Comparison of ENCODE assay signal across 17 cellular contexts in genomic region chr1:222892137-222892763, GRCh38.
A peak's percentile ranks its signal among the peaks of the same experiment; 100 is the strongest.
DNase-seq lines count a peak whose midpoint lies in the region; ATAC-seq and FAIRE-seq lines count a peak whose summit lies in the region.
"Had no signal": no experiment of that assay in that cellular context is flagged by ENCODE, and none has a peak within 500 bp of the region (broad histone marks: within the 10 kb centered on the region; RNA-seq: fewer than 3 reads in every experiment).

No MANE protein-coding gene starts in this region.

- no peak overlapping the region for H3K4me3 ChIP-seq in mesodermal cell (ENCODE audit: extremely low read depth, insufficient read depth, low read length, poor library complexity, severe bottlenecking)
- H3K4me3 ChIP-seq in SJCRH30: no peak overlapping the region
- H3K4me3 ChIP-seq: ascending aorta, gastroesophageal sphincter, transverse colon had no signal

- H3K9me3 ChIP-seq in mesodermal cell (ENCODE audit: control insufficient read depth, low read length) (no peaks in the 10 kb centered on the region), SJCRH30 (replicated peaks) (0 out of 2 replicates have a peak, but pooled peaks cover 3% of the 10 kb centered on the region)
- H3K9me3 ChIP-seq: ascending aorta, gastroesophageal sphincter, transverse colon had no signal

- H3K27ac ChIP-seq in mesodermal cell (ENCODE audit: low read depth, low read length, severe bottlenecking) (peak overlapping the region; percentile 43), SJCRH30 (no peak overlapping the region)
- H3K27ac ChIP-seq: ascending aorta, gastroesophageal sphincter, transverse colon, WERI-Rb-1 had no signal

- WGBS in mesodermal cell (ENCODE audit: insufficient coverage in 2 of 2), 2 experiments: 70 to 92% methylated on average over 2 of the region's 7 CpGs

- H3K4me1 ChIP-seq in mesodermal cell (ENCODE audit: control insufficient read depth, insufficient read depth, low read length, poor library complexity, severe bottlenecking) (peaks cover 9% of the 10 kb centered on the region), SJCRH30 (peaks cover 8% of the 10 kb centered on the region)

- H3K36me3 ChIP-seq in mesodermal cell (ENCODE audit: control insufficient read depth, insufficient read depth, low read length) (no peaks in the 10 kb centered on the region), SJCRH30 (no peaks in the 10 kb centered on the region; the same call in 1 of the 2 replicates)
- H3K36me3 ChIP-seq: ascending aorta, transverse colon, WERI-Rb-1 had no signal

- ATAC-seq in GM18870 (IDR thresholded peaks at IDR 0.05; ENCODE audit: unreplicated experiment): no peak
- ATAC-seq: gastroesophageal sphincter; naive thymus-derived CD4-positive, alpha-beta T cell had no signal

- FAIRE-seq in RCC 7860 (lab: Jason Lieb, UNC): peak; percentile 93

- DNase-seq in COLO829 (ENCODE audit: low spot score) (peak; percentile 66), RCC 7860 (ENCODE audit: low spot score) (peak; percentile 85), fibroblast of peridontal ligament (ENCODE audit: extremely low read depth) (peak; percentile 26), SJCRH30 (no peak), CD1c-positive myeloid dendritic cell (ENCODE audit: extremely low spot score) (no peak), T-helper 1 cell (no peak)
- DNase-seq: COR-L47; Kasumi-1; naive thymus-derived CD4-positive, alpha-beta T cell; NCI-H1694; stimulated activated CD4-positive, alpha-beta T cell treated with anti-CD3 and anti-CD28 coated beads, Interleukin-4, amount 100 ng/mL, for 1 hour; transverse colon; WERI-Rb-1 had no signal

- no peaks in the 10 kb centered on the region for H3K27me3 ChIP-seq in SJCRH30
- H3K27me3 ChIP-seq: ascending aorta, gastroesophageal sphincter, transverse colon had no signal

Comparison
In these comparisons a context has a peak if more than half of its experiments do, and no peak if none do; other contexts are left out.
1. DNase-seq: peak in COLO829 (single experiment), RCC 7860 (single experiment) and fibroblast of peridontal ligament (single experiment); none in SJCRH30 (0 of 2), CD1c-positive myeloid dendritic cell (single experiment) and T-helper 1 cell (0 of 5).